1 cellular context compared by ENCODE assay signal in genomic region chr2:70248145-70248809, GRCh38.
TF ChIP-seq lines count a peak whose summit lies in the region.

A gene with protein sequence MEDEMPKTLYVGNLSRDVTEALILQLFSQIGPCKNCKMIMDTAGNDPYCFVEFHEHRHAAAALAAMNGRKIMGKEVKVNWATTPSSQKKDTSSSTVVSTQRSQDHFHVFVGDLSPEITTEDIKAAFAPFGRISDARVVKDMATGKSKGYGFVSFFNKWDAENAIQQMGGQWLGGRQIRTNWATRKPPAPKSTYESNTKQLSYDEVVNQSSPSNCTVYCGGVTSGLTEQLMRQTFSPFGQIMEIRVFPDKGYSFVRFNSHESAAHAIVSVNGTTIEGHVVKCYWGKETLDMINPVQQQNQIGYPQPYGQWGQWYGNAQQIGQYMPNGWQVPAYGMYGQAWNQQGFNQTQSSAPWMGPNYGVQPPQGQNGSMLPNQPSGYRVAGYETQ (minus strand): TSS chr2:70248628. CDS start chr2:70248430, 198 bp downstream.

TF ChIP-seq in HEK293, 187 proteins besides CTCF, POLR2A, EP300 and RAD21 (continued from another document and continues in another):
- TF ChIP-seq ZSCAN5A (tag by site-specific recombination; IDR thresholded peaks at IDR 0.05), result no peak
- TF ChIP-seq ZNF658 (tag by site-specific recombination; IDR thresholded peaks at IDR 0.05), result no peak
- 0 out of 2 replicates have a peak, but pooled peaks have one; percentile 10 for TF ChIP-seq ZFHX2 (tag by site-specific recombination; conservative IDR thresholded peaks at IDR 0.05)
- no peak for TF ChIP-seq ZNF701 (tag by site-specific recombination; IDR thresholded peaks at IDR 0.05)
- TF ChIP-seq ZNF571 (tag by site-specific recombination; IDR thresholded peaks at IDR 0.05), result no peak
- no peak for TF ChIP-seq KLF10 (tag by site-specific recombination; IDR thresholded peaks at IDR 0.05)
- TF ChIP-seq ZNF664 (tag by site-specific recombination; IDR thresholded peaks at IDR 0.05), result no peak
- TF ChIP-seq FEZF1 (tag by site-specific recombination; IDR thresholded peaks at IDR 0.05), result no peak
- TF ChIP-seq SP2 (tag by site-specific recombination; IDR thresholded peaks at IDR 0.05), result no peak; the same call in none of the 2 replicates
- peak; percentile 80 for TF ChIP-seq YY1 (tag by site-specific recombination; IDR thresholded peaks at IDR 0.05)
- TF ChIP-seq HOXA7 (CRISPR knock-in tag; IDR thresholded peaks at IDR 0.05; ENCODE audit: borderline replicate concordance), result no peak
- TF ChIP-seq ZNF677 (tag by site-specific recombination; IDR thresholded peaks at IDR 0.05), result no peak
- no peak for TF ChIP-seq ZNF112 (tag by site-specific recombination; IDR thresholded peaks at IDR 0.05)
- TF ChIP-seq ZSCAN23 (tag by site-specific recombination; IDR thresholded peaks at IDR 0.05), result no peak
- no peak for TF ChIP-seq ZNF169 (tag by site-specific recombination; IDR thresholded peaks at IDR 0.05)
- TF ChIP-seq SP3 (tag by site-specific recombination; IDR thresholded peaks at IDR 0.05), result no peak; the same call in 1 of the 2 replicates
- TF ChIP-seq ZNF10 (tag by site-specific recombination; IDR thresholded peaks at IDR 0.05), result no peak
- 0 out of 2 replicates have a peak, but pooled peaks have one; percentile 53 for TF ChIP-seq BCL11B (tag by site-specific recombination; IDR thresholded peaks at IDR 0.05; ENCODE audit: low read depth)
- TF ChIP-seq ZBTB8A (tag by site-specific recombination; IDR thresholded peaks at IDR 0.05), result peak; percentile 13; the same call in 1 of the 2 replicates
- no peak for TF ChIP-seq TRIM28 (IDR thresholded peaks at IDR 0.05; ENCODE audit: borderline replicate concordance, low read length)
- TF ChIP-seq ZNF518A (tag by site-specific recombination; conservative IDR thresholded peaks at IDR 0.05; ENCODE audit: low read depth), result no peak
- TF ChIP-seq ZNF426 (tag by site-specific recombination; IDR thresholded peaks at IDR 0.05), result no peak
- TF ChIP-seq MYNN (tag by site-specific recombination; IDR thresholded peaks at IDR 0.05; ENCODE audit: borderline replicate concordance), result no peak
- peak; percentile 16; the same call in 1 of the 2 replicates for TF ChIP-seq KLF17 (tag by site-specific recombination; IDR thresholded peaks at IDR 0.05)
- no peak for TF ChIP-seq GFI1B (tag by site-specific recombination; IDR thresholded peaks at IDR 0.05)
- 0 out of 2 replicates have a peak, but pooled peaks have one; percentile 13 for TF ChIP-seq KLF8 (tag by site-specific recombination; IDR thresholded peaks at IDR 0.05)
- no peak for TF ChIP-seq REPIN1 (tag by site-specific recombination; IDR thresholded peaks at IDR 0.05; ENCODE audit: low read depth)
- TF ChIP-seq ZNF830 (tag by site-specific recombination; IDR thresholded peaks at IDR 0.05; ENCODE audit: low read depth), result no peak
- TF ChIP-seq, protein P1, sequence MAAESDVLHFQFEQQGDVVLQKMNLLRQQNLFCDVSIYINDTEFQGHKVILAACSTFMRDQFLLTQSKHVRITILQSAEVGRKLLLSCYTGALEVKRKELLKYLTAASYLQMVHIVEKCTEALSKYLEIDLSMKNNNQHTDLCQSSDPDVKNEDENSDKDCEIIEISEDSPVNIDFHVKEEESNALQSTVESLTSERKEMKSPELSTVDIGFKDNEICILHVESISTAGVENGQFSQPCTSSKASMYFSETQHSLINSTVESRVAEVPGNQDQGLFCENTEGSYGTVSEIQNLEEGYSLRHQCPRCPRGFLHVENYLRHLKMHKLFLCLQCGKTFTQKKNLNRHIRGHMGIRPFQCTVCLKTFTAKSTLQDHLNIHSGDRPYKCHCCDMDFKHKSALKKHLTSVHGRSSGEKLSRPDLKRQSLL (tag by site-specific recombination; IDR thresholded peaks at IDR 0.05), result no peak
- TF ChIP-seq GLI4 (tag by site-specific recombination; IDR thresholded peaks at IDR 0.05), result no peak
- TF ChIP-seq ZNF391 (tag by site-specific recombination; IDR thresholded peaks at IDR 0.05; ENCODE audit: borderline replicate concordance, low read depth), result no peak
- TF ChIP-seq KLF1 (tag by site-specific recombination; IDR thresholded peaks at IDR 0.05), result no peak; the same call in 1 of the 2 replicates
- TF ChIP-seq, protein P2, sequence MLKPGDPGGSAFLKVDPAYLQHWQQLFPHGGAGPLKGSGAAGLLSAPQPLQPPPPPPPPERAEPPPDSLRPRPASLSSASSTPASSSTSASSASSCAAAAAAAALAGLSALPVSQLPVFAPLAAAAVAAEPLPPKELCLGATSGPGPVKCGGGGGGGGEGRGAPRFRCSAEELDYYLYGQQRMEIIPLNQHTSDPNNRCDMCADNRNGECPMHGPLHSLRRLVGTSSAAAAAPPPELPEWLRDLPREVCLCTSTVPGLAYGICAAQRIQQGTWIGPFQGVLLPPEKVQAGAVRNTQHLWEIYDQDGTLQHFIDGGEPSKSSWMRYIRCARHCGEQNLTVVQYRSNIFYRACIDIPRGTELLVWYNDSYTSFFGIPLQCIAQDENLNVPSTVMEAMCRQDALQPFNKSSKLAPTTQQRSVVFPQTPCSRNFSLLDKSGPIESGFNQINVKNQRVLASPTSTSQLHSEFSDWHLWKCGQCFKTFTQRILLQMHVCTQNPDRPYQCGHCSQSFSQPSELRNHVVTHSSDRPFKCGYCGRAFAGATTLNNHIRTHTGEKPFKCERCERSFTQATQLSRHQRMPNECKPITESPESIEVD (tag by site-specific recombination; IDR thresholded peaks at IDR 0.05), result no peak
- TF ChIP-seq ZNF221 (tag by site-specific recombination; IDR thresholded peaks at IDR 0.05; ENCODE audit: borderline replicate concordance), result no peak
- TF ChIP-seq ZNF544 (tag by site-specific recombination; IDR thresholded peaks at IDR 0.05), result no peak
- no peak for TF ChIP-seq ZNF394 (tag by site-specific recombination; IDR thresholded peaks at IDR 0.05; ENCODE audit: borderline replicate concordance)
- no peak for TF ChIP-seq ZBTB48 (tag by site-specific recombination; IDR thresholded peaks at IDR 0.05)
- TF ChIP-seq ZNF121 (tag by site-specific recombination; IDR thresholded peaks at IDR 0.05), result no peak
- no peak for TF ChIP-seq ZNF23 (tag by site-specific recombination; IDR thresholded peaks at IDR 0.05; ENCODE audit: borderline replicate concordance)
- no peak for TF ChIP-seq ZNF148 (tag by site-specific recombination; IDR thresholded peaks at IDR 0.05; ENCODE audit: borderline replicate concordance)
- TF ChIP-seq YY2 (tag by site-specific recombination; IDR thresholded peaks at IDR 0.05), result peak; percentile 67; the same call in 1 of the 2 replicates
- TF ChIP-seq ZFP3 (tag by site-specific recombination; IDR thresholded peaks at IDR 0.05; ENCODE audit: low read depth), result no peak
- TF ChIP-seq, protein P3, sequence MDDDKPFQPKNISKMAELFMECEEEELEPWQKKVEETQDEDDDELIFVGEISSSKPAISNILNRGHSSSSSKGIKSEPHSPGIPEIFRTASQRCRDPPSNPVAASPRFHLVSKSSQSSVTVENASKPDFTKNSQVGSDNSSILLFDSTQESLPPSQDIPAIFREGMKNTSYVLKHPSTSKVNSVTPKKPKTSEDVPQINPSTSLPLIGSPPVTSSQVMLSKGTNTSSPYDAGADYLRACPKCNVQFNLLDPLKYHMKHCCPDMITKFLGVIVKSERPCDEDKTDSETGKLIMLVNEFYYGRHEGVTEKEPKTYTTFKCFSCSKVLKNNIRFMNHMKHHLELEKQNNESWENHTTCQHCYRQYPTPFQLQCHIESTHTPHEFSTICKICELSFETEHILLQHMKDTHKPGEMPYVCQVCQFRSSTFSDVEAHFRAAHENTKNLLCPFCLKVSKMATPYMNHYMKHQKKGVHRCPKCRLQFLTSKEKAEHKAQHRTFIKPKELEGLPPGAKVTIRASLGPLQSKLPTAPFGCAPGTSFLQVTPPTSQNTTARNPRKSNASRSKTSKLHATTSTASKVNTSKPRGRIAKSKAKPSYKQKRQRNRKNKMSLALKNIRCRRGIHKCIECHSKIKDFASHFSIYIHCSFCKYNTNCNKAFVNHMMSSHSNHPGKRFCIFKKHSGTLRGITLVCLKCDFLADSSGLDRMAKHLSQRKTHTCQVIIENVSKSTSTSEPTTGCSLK (tag by site-specific recombination; IDR thresholded peaks at IDR 0.05), result no peak
- TF ChIP-seq, protein P4, sequence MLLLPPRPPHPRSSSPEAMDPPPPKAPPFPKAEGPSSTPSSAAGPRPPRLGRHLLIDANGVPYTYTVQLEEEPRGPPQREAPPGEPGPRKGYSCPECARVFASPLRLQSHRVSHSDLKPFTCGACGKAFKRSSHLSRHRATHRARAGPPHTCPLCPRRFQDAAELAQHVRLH (tag by site-specific recombination; IDR thresholded peaks at IDR 0.05), result peak; percentile 12; the same call in 1 of the 2 replicates
- no peak for TF ChIP-seq ZIC2 (tag by site-specific recombination; IDR thresholded peaks at IDR 0.05)
- no peak for TF ChIP-seq ZNF785 (tag by site-specific recombination; IDR thresholded peaks at IDR 0.05)
- peak; percentile 25 for TF ChIP-seq PRDM1 (tag by site-specific recombination; IDR thresholded peaks at IDR 0.05)
- no peak for TF ChIP-seq ZSCAN18 (tag by site-specific recombination; IDR thresholded peaks at IDR 0.05)
- TF ChIP-seq ZNF138 (tag by site-specific recombination; IDR thresholded peaks at IDR 0.05; ENCODE audit: borderline replicate concordance), result no peak
- no peak; the same call in 1 of the 2 replicates for TF ChIP-seq ZBTB17 (tag by site-specific recombination; IDR thresholded peaks at IDR 0.05)
